Comparison of ENCODE assay signal across 10 cellular contexts in the genomic region with DNA sequence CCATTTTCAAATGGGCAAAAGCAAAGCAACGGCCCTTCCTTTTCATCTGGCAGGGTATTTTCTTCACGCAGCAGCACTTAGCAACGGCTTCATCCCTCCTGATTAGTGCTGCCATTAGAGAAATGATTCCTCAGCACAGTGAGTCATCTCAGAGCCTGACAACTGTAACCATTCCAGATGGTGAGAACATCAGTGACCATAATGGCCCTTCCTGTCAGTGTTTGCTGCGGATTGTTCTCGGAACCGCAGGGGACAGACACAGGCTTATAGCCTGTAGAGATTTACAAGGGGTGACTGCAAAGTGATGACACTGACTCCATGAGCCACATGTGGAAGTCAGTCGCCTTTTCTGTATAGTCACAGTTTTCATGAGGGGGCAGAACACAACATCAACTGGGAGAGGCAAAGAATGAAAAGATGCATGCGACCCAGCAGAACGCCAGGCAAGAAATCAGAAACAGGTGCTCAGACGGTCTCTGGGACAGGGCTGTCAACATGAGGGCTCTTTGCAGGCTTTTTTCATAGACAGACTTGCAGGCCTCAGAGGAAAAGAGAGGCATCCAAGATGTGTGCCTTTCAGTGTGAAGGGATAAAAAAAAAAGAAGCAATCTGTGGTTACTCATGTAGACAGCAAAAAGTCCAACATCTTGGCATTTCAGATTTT.
A peak's percentile ranks its signal among the peaks of the same experiment; 100 is the strongest.
DNase-seq lines count a peak whose midpoint lies in the region; ATAC-seq and TF ChIP-seq lines count a peak whose summit lies in the region.
"Had no signal": no experiment of that assay in that cellular context is flagged by ENCODE, and none has a peak within 500 bp of the region (broad histone marks: within the 10 kb centered on the region; RNA-seq: fewer than 3 reads in every experiment).

No MANE protein-coding gene starts in this region.

- peaks cover 20% of the 10 kb centered on the region for H3F3A ChIP-seq in smooth muscle cell (ENCODE audit: low read depth)

- H3K4me3 ChIP-seq in HUES48 (ENCODE audit: low read depth, low read length) (no peak overlapping the region), WERI-Rb-1 (ENCODE audit: low read depth, low read length) (peak overlapping the region; percentile 46), smooth muscle cell (no peak overlapping the region)

- H3K36me3 ChIP-seq in HUES48 (ENCODE audit: control insufficient read depth, insufficient read depth, low read length) (no peaks in the 10 kb centered on the region), WERI-Rb-1 (no peaks in the 10 kb centered on the region), smooth muscle cell (ENCODE audit: low read depth) (no peaks in the 10 kb centered on the region)

- H3K4me1 ChIP-seq in HUES48 (ENCODE audit: control insufficient read depth, insufficient read depth, low read length) (peaks cover 33% of the 10 kb centered on the region), smooth muscle cell (ENCODE audit: low read depth) (peaks cover 26% of the 10 kb centered on the region)

- intact Hi-C loops in left colon (cut with DNase I, micrococcal nuclease), result no loop called here

- H3K27ac ChIP-seq in HUES48 (ENCODE audit: low read depth, low read length), result peak overlapping the region; percentile 83
- peak overlapping the region; percentile 86 for H3K27ac ChIP-seq in WERI-Rb-1
- peak overlapping the region; percentile 76 for H3K27ac ChIP-seq in smooth muscle cell (ENCODE audit: low read depth)

- no peak for TF ChIP-seq CTCF in WERI-Rb-1 (IDR thresholded peaks at IDR 0.05; ENCODE audit: low read depth, low read length)
- no peak for TF ChIP-seq CTCF in smooth muscle cell (IDR thresholded peaks at IDR 0.05; ENCODE audit: borderline replicate concordance, insufficient read depth, poor library complexity, severe bottlenecking)

- DNase-seq in WERI-Rb-1 (peak; percentile 89), hepatic stellate cell (ENCODE audit: low spot score) (peak; percentile 21), smooth muscle cell (lab: John Stamatoyannopoulos, UW; ENCODE audit: unreplicated experiment) (peak; percentile 6), left colon (no peak)
- no peak for DNase-seq in activated naive CD4-positive, alpha-beta T cell treated with anti-CD3 and anti-CD28 coated beads, Interleukin-2, amount 50 U/mL, for 16 hours
- no peak for DNase-seq in activated effector memory CD4-positive, alpha-beta T cell treated with anti-CD3 and anti-CD28 coated beads, Interleukin-2, amount 50 U/mL, for 16 hours
- DNase-seq: GDM1, NCI-H2029 had no signal

- H3K4me2 ChIP-seq in smooth muscle cell, result peak overlapping the region; percentile 40

- no peaks in the 10 kb centered on the region; the same call in 1 of the 2 replicates for H3K9me3 ChIP-seq in HUES48 (ENCODE audit: control insufficient read depth, insufficient read depth, low read length)
- peaks cover 2% of the 10 kb centered on the region for H3K9me3 ChIP-seq in WERI-Rb-1 (ENCODE audit: severe bottlenecking)
- H3K9me3 ChIP-seq in smooth muscle cell (replicated peaks; ENCODE audit: low read depth), result no peaks in the 10 kb centered on the region

- H3K9ac ChIP-seq in HUES48 (ENCODE audit: low read depth, low read length) (no peak overlapping the region), smooth muscle cell (ENCODE audit: low read depth) (peak overlapping the region; percentile 23)

- no peak for ATAC-seq in left colon
- no peak for ATAC-seq in HG02870 (IDR thresholded peaks at IDR 0.05; ENCODE audit: unreplicated experiment)

- H2AFZ ChIP-seq in smooth muscle cell (ENCODE audit: low read depth), result no peak overlapping the region

- H4K20me1 ChIP-seq in smooth muscle cell (ENCODE audit: low read depth), result no peaks in the 10 kb centered on the region

- H3K27me3 ChIP-seq in HUES48 (ENCODE audit: control insufficient read depth, insufficient read depth, low read length), result no peaks in the 10 kb centered on the region
- no peaks in the 10 kb centered on the region for H3K27me3 ChIP-seq in WERI-Rb-1 (ENCODE audit: insufficient read depth, low read depth, severe bottlenecking)
- no peaks in the 10 kb centered on the region for H3K27me3 ChIP-seq in smooth muscle cell (ENCODE audit: low read depth)

- no peaks in the 10 kb centered on the region for H3K79me2 ChIP-seq in smooth muscle cell (ENCODE audit: low read depth)

- WGBS in smooth muscle cell (ENCODE audit: low lambda C conversion rate), result 4% methylated on average over 10 of the region's 10 CpGs

Comparison
In these comparisons a context has a peak if more than half of its experiments do, and no peak if none do; other contexts are left out.
1. DNase-seq: peak in WERI-Rb-1 (single experiment), hepatic stellate cell (single experiment) and smooth muscle cell (single experiment); none in left colon (0 of 2), activated naive CD4-positive, alpha-beta T cell treated with anti-CD3 and anti-CD28 coated beads, Interleukin-2, amount 50 U/mL, for 16 hours (single experiment) and activated effector memory CD4-positive, alpha-beta T cell treated with anti-CD3 and anti-CD28 coated beads, Interleukin-2, amount 50 U/mL, for 16 hours (single experiment).
2. Peak in every context shown above with its lines, with median percentiles within 50 percentile points of each other: H3K27ac ChIP-seq.